ENCODE assay signal across 1 cellular context in genomic region chr5:17087035-17087434, GRCh38.
TF ChIP-seq lines count a peak whose summit lies in the region.

No MANE protein-coding gene starts in this region.

TF ChIP-seq in IMR-90, 13 proteins besides CTCF, POLR2A, EP300 and RAD21 (continued from another document):
- TF ChIP-seq USF2 (IDR thresholded peaks at IDR 0.05; ENCODE audit: low read depth, low read length) (no peak), NFE2L2 (IDR thresholded peaks at IDR 0.05; ENCODE audit: low read depth, low read length) (no peak), FOS (IDR thresholded peaks at IDR 0.05; ENCODE audit: low read depth, low read length) (no peak), MAFK (IDR thresholded peaks at IDR 0.05; ENCODE audit: low read depth, low read length) (no peak), MXI1 (IDR thresholded peaks at IDR 0.05; ENCODE audit: borderline replicate concordance, low read depth, low read length) (no peak), BHLHE40 (IDR thresholded peaks at IDR 0.05; ENCODE audit: low read depth, low read length) (no peak)
